Comparison of ENCODE assay signal across 18 cellular contexts in the genomic region with DNA sequence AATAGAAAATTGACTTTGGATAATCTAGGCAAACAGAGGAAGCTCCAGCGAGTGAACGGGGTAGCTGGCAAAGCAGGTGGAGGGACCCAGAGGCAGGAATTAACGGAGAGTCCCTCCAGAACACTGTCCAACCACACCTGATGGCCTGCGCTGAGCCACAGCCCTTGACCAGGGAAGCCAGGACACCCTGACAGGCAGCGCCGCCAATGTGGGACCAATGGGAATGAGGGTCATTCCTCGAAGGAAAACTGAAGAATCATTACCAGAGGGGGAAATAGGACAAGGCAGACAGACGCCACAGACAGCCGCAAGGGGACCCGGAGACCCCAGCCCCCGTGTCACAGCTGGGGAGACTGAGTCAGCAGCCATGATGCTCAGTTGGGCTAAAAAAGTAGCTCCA.
"Had no signal": no experiment of that assay in that cellular context is flagged by ENCODE, and none has a peak within 500 bp of the region (broad histone marks: within the 10 kb centered on the region; RNA-seq: fewer than 3 reads in every experiment).

No MANE protein-coding gene starts in this region.

- H3K9me3 ChIP-seq: colonic mucosa, psoas muscle, tibial artery had no signal

- H3K4me1 Mint-ChIP-seq: neural progenitor cell had no signal

- H3K27ac Mint-ChIP-seq: neural progenitor cell had no signal

- H3K36me3 ChIP-seq: cardiac muscle cell, colonic mucosa, heart left ventricle, tibial artery had no signal

- FAIRE-seq: islet of Langerhans had no signal

- DNase-seq: cerebellar nuclear complex; colonic mucosa; effector CD4-positive, alpha-beta T cell; foreskin melanocyte; heart left ventricle; hippocampal formation; kidney glomerular epithelial cell; natural killer cell; occipital lobe; stimulated activated CD4-positive, alpha-beta T cell treated with anti-CD3 and anti-CD28 coated beads, Interleukin-2, amount 100 ng/mL, for 48 hours; stimulated activated naive CD8-positive, alpha-beta T cell treated with anti-CD3 and anti-CD28 coated beads, Interleukin-15, Interleukin-2, amounts not matched to agents 100 U/mL and 50 U/mL, for 24 hours; tibial artery had no signal

- H2AFZ ChIP-seq: neural progenitor cell had no signal

- H3K4me2 ChIP-seq: neural progenitor cell, smooth muscle cell had no signal

- H3K4me3 Mint-ChIP-seq: mesothelial cell of epicardium, natural killer cell, neural progenitor cell had no signal

- H3K4me1 ChIP-seq: colonic mucosa had no signal

- H3K27ac ChIP-seq: cardiac muscle cell, colonic mucosa, neural progenitor cell, psoas muscle, tibial artery had no signal

- ATAC-seq: natural killer cell; stimulated activated naive CD8-positive, alpha-beta T cell treated with anti-CD3 and anti-CD28 coated beads, Interleukin-15, Interleukin-2, amounts not matched to agents 100 U/mL and 50 U/mL, for 24 hours had no signal

- H3K27me3 ChIP-seq: cardiac muscle cell, colonic mucosa, heart left ventricle, neural progenitor cell, tibial artery had no signal

- H3K4me3 ChIP-seq: cardiac muscle cell, colonic mucosa, heart left ventricle, neural progenitor cell, psoas muscle, smooth muscle cell, tibial artery had no signal

- H3K9ac ChIP-seq: neural progenitor cell had no signal
